Comparison of ENCODE assay signal across 8 cellular contexts in genomic region chr3:15859507-15860013, GRCh38.
DNase-seq lines count a peak whose midpoint lies in the region; ATAC-seq and TF ChIP-seq lines count a peak whose summit lies in the region.

No MANE protein-coding gene starts in this region.

- H3K27me3 Mint-ChIP-seq in endothelial cell (ENCODE audit: unreplicated experiment), result peaks cover 2% of the 10 kb centered on the region

- peak; percentile 70 for ATAC-seq in GM19468 (IDR thresholded peaks at IDR 0.05; ENCODE audit: extremely low read depth, unreplicated experiment)

- no peak for TF ChIP-seq CTCF in endothelial cell (IDR thresholded peaks at IDR 0.05; ENCODE audit: unreplicated experiment)

- H3K4me3 Mint-ChIP-seq in endothelial cell (ENCODE audit: unreplicated experiment), result peak overlapping the region; percentile 88

- H3K9me3 Mint-ChIP-seq in endothelial cell (ENCODE audit: unreplicated experiment), result no peaks in the 10 kb centered on the region

- H3K27ac Mint-ChIP-seq in endothelial cell (ENCODE audit: unreplicated experiment), result no peak overlapping the region

- peak; percentile 82 for DNase-seq in COLO668 (lab: John Stamatoyannopoulos, UW; ENCODE audit: unreplicated experiment)
- DNase-seq in HS-27A (ENCODE audit: low read depth), result peak; percentile 42
- DNase-seq in NOMO-1 treated with DMSO at 0.1 percent for 48 hours (lab: John Stamatoyannopoulos, UW; ENCODE audit: unreplicated experiment), result peak; percentile 71
- peak; percentile 20 for DNase-seq in activated CD8-positive, alpha-beta memory T cell treated with anti-CD3 and anti-CD28 coated beads, Interleukin-2, amount 50 U/mL, for 1 hour (ENCODE audit: extremely low read depth)
- DNase-seq in endothelial cell (ENCODE audit: low spot score), result peak; percentile 74
- DNase-seq in midbrain (lab: John Stamatoyannopoulos, UW), result peak; percentile 90
- DNase-seq in stimulated activated CD8-positive, alpha-beta memory T cell treated with anti-CD3 and anti-CD28 coated beads, Interleukin-15, amount 100 ng/mL, for 4 hours (ENCODE audit: low read depth in 2 of 2), result peak; percentile 57 to 70

- H3K36me3 Mint-ChIP-seq in endothelial cell (ENCODE audit: low read depth, unreplicated experiment), result peaks cover 4% of the 10 kb centered on the region

- peaks cover 5% of the 10 kb centered on the region for H3K4me1 Mint-ChIP-seq in endothelial cell (ENCODE audit: unreplicated experiment)

Comparison
In these comparisons a context has a peak if more than half of its experiments do, and no peak if none do; other contexts are left out.
1. Peak in every context shown above with its lines: DNase-seq and ATAC-seq.
2. DNase-seq: peak in every context shown above with its lines; median percentile 90 in midbrain; 82 in COLO668; 74 in endothelial cell; 71 in NOMO-1 treated with DMSO at 0.1 percent for 48 hours; 64 in stimulated activated CD8-positive, alpha-beta memory T cell treated with anti-CD3 and anti-CD28 coated beads, Interleukin-15, amount 100 ng/mL, for 4 hours; 42 in HS-27A; 20 in activated CD8-positive, alpha-beta memory T cell treated with anti-CD3 and anti-CD28 coated beads, Interleukin-2, amount 50 U/mL, for 1 hour.